Comparison of ENCODE assay signal across 22 cellular contexts in the genomic region with DNA sequence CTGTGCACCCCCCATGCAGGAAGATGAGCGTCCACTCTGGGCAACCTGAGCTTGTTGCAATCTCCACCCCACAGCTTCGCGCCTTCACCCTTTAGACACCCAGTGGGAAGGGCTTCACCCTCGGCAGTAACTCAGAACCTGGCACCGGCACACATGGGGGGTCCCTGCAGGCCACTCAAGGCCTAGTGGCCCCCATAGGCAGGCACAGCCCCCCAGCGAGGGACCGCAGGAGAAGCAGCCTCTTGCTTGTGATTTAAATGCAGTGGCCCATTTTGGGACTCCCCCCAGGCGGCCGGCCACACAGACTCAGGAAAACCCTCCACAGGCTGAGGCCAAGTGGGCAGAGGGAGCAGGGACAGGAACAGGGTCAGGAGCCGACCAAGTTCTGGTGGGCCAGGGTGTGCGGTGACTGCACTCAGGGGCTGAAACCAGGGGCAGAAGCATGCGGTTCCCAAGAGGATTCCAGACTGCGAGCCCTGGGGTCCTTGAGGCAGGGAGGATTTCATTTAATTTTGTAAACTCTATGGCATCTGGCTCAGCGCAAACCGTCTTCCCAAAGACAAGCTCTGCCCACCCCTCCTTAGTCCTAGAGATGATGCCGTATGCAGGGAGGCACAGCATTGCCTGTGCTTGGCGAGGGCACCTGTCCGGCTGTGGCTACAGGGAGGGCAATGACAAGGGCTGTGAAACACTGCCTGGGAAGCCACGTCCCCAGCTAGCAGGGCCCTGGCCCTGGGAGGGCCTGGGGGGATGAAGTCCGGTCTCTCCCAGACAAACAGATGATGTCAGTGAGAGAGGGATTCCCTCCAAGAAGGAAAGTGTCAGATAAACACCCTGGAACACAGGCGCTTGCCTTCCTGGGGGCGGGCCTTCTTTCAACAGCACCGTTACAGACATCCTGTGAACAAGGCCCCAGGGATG. TPM values are rescaled to one million over a fixed set of nuclear protein-coding genes. Genes with fewer than 3 reads are reported as not detected.
A peak's percentile ranks its signal among the peaks of the same experiment; 100 is the strongest.
DNase-seq lines count a peak whose midpoint lies in the region; ATAC-seq and TF ChIP-seq lines count a peak whose summit lies in the region.
"Had no signal": no experiment of that assay in that cellular context is flagged by ENCODE, and none has a peak within 500 bp of the region (broad histone marks: within the 10 kb centered on the region; RNA-seq: fewer than 3 reads in every experiment).

No MANE protein-coding gene starts in this region.

- peaks cover 4% of the 10 kb centered on the region for H3K27me3 Mint-ChIP-seq in endothelial cell (ENCODE audit: unreplicated experiment)
- H3K27me3 Mint-ChIP-seq: activated CD4-positive, alpha-beta T cell treated with anti-CD3 and anti-CD28 coated beads, Interleukin-2, amount 10 ng/mL, durations not matched to agents 7 days and 5 days had no signal

- no peak overlapping the region for H2BK12ac ChIP-seq in mesenchymal stem cell (ENCODE audit: low read length in 2 of 2)

- TF ChIP-seq CTCF in endothelial cell (IDR thresholded peaks at IDR 0.05; ENCODE audit: unreplicated experiment) = no peak
- TF ChIP-seq CTCF in gastrocnemius medialis (IDR thresholded peaks at IDR 0.05 in 4 of 5, conservative IDR thresholded peaks at IDR 0.05 in 1 of 5) = no peak

- H3K79me1 ChIP-seq in mesendoderm (ENCODE audit: low read length) = no peaks in the 10 kb centered on the region
- no peaks in the 10 kb centered on the region for H3K79me1 ChIP-seq in mesenchymal stem cell (replicated peaks; ENCODE audit: low read length, poor library complexity, severe bottlenecking)

- H3K14ac ChIP-seq in mesenchymal stem cell (ENCODE audit: low read length in 2 of 2) = no peak overlapping the region

- no CpG with 5 or more reads among the region's 23 CpGs for WGBS in mesendoderm (ENCODE audit: extremely low coverage, insufficient coverage, low lambda C conversion rate)
- 76% methylated on average over 20 of the region's 23 CpGs for WGBS in mesenchymal stem cell

- no peak overlapping the region for H2AFZ ChIP-seq in mesenchymal stem cell (ENCODE audit: low read depth, low read length)

- H2AK5ac ChIP-seq in mesendoderm (ENCODE audit: low read length) = no peak overlapping the region
- no peak overlapping the region for H2AK5ac ChIP-seq in mesenchymal stem cell (ENCODE audit: low read length, severe bottlenecking)

- H3K18ac ChIP-seq in mesendoderm (ENCODE audit: low read length) (no peak overlapping the region), mesenchymal stem cell (ENCODE audit: low read depth in 1 of 2, low read length in 2 of 2) (no peak overlapping the region)

- no peak overlapping the region for H4K5ac ChIP-seq in mesendoderm (ENCODE audit: low read length)

- no peak overlapping the region for H3K27ac Mint-ChIP-seq in endothelial cell (ENCODE audit: unreplicated experiment)
- H3K27ac Mint-ChIP-seq: activated CD4-positive, alpha-beta T cell treated with anti-CD3 and anti-CD28 coated beads, Interleukin-2, amount 10 ng/mL, durations not matched to agents 7 days and 5 days; activated naive CD4-positive, alpha-beta T cell treated with anti-CD3 and anti-CD28 coated beads for 36 hours had no signal

- no peak for TF ChIP-seq POLR2A in gastrocnemius medialis (IDR thresholded peaks at IDR 0.05)

- no peak overlapping the region for H4K91ac ChIP-seq in mesenchymal stem cell (ENCODE audit: low read length)

- H3K4me2 ChIP-seq in mesendoderm (ENCODE audit: low read length) (no peak overlapping the region), mesenchymal stem cell (ENCODE audit: low read length, poor library complexity, severe bottlenecking) (no peak overlapping the region)

- H3K9me3 Mint-ChIP-seq in endothelial cell (ENCODE audit: unreplicated experiment) = no peaks in the 10 kb centered on the region
- H3K9me3 Mint-ChIP-seq: activated CD4-positive, alpha-beta T cell treated with anti-CD3 and anti-CD28 coated beads, Interleukin-2, amount 10 ng/mL, durations not matched to agents 7 days and 5 days; activated naive CD4-positive, alpha-beta T cell treated with anti-CD3 and anti-CD28 coated beads for 36 hours had no signal

- intact Hi-C loops in gastrocnemius medialis (cut with DNase I; ENCODE audit: low total_unique reads) = no loop called here

- H2BK120ac ChIP-seq in mesendoderm (ENCODE audit: low read depth, low read length) (no peak overlapping the region), mesenchymal stem cell (ENCODE audit: low read depth, low read length) (no peak overlapping the region)

- H3K36me3 Mint-ChIP-seq in endothelial cell (ENCODE audit: low read depth, unreplicated experiment) = no peaks in the 10 kb centered on the region

- no peak overlapping the region for H2BK5ac ChIP-seq in mesendoderm (ENCODE audit: low read length)
- H2BK5ac ChIP-seq in mesenchymal stem cell (ENCODE audit: low read depth, low read length, poor library complexity, severe bottlenecking) = no peak overlapping the region

- no peaks in the 10 kb centered on the region for H3K36me3 ChIP-seq in mesendoderm (ENCODE audit: control insufficient read depth, insufficient read depth, low read length)
- H3K36me3 ChIP-seq in mesenchymal stem cell (ENCODE audit: control insufficient read depth in 1 of 2, insufficient read depth in 2 of 2, low read depth in 1 of 2, low read length in 2 of 2) = no peaks in the 10 kb centered on the region
- no peaks in the 10 kb centered on the region for H3K36me3 ChIP-seq in gastrocnemius medialis
- H3K36me3 ChIP-seq: ascending aorta, lower lobe of right lung had no signal

- in situ Hi-C loops in gastrocnemius medialis (cut with MboI; ENCODE audit: low sequenced_read_pairs in 4 of 4) = no loop called here

- H3K4ac ChIP-seq in mesendoderm (ENCODE audit: low read depth, low read length) = no peak overlapping the region
- H3K4ac ChIP-seq in mesenchymal stem cell (ENCODE audit: low read depth in 1 of 2, low read length in 2 of 2) = no peak overlapping the region

- H3K23ac ChIP-seq in mesendoderm (ENCODE audit: low read length) = no peak overlapping the region
- H3K23ac ChIP-seq in mesenchymal stem cell (ENCODE audit: low read length in 2 of 2) = no peak overlapping the region

- no peaks in the 10 kb centered on the region for H3K79me2 ChIP-seq in mesendoderm (ENCODE audit: control insufficient read depth, insufficient read depth, low read length)

- H3K4me3 ChIP-seq in mesendoderm (ENCODE audit: low read length) (no peak overlapping the region), mesenchymal stem cell (ENCODE audit: insufficient read depth in 1 of 2, low read depth in 1 of 2, low read length in 2 of 2) (no peak overlapping the region), gastrocnemius medialis (no peak overlapping the region)
- H3K4me3 ChIP-seq: ascending aorta, lower lobe of right lung, skin epidermis had no signal

- no peak overlapping the region for H4K8ac ChIP-seq in mesendoderm (ENCODE audit: low read depth, low read length)
- H4K8ac ChIP-seq in mesenchymal stem cell (ENCODE audit: low read length) = no peak overlapping the region

- H3K56ac ChIP-seq in mesendoderm (ENCODE audit: low read length) = no peak overlapping the region

- H3K9me3 ChIP-seq in mesenchymal stem cell (ENCODE audit: control insufficient read depth, low read length) (no peaks in the 10 kb centered on the region), gastrocnemius medialis (no peaks in the 10 kb centered on the region)
- H3K9me3 ChIP-seq: ascending aorta, Caco-2, lower lobe of right lung had no signal

- H2BK15ac ChIP-seq in mesendoderm (replicated peaks; ENCODE audit: low read depth) = no peak overlapping the region
- H2BK15ac ChIP-seq in mesenchymal stem cell (ENCODE audit: low read depth, poor library complexity, severe bottlenecking) = no peak overlapping the region

- DNase-seq in Daoy (ENCODE audit: low read depth) (peak; percentile 61), HuH-7 (ENCODE audit: low spot score) (peak; percentile 49), endothelial cell (ENCODE audit: low spot score) (peak; percentile 51), mesendoderm (peak; percentile 83), mesenchymal stem cell (no peak), gastrocnemius medialis (no peak), NCI-H226 (no peak)
- DNase-seq: activated CD4-positive, alpha-beta T cell treated with anti-CD3 and anti-CD28 coated beads, Interleukin-2, amount 10 ng/mL, durations not matched to agents 7 days and 5 days; activated naive CD4-positive, alpha-beta T cell treated with anti-CD3 and anti-CD28 coated beads for 36 hours; Caco-2; cortex of kidney; lower lobe of right lung; NCI-H1092; NCI-H446 treated with DMSO at 0.1 percent for 48 hours; stimulated activated CD4-positive, alpha-beta T cell treated with anti-CD3 and anti-CD28 coated beads, Interleukin-4, amount 100 ng/mL, for 24 hours had no signal

- H3K27ac ChIP-seq in mesendoderm (ENCODE audit: low read depth, low read length) = no peak overlapping the region
- no peak overlapping the region for H3K27ac ChIP-seq in mesenchymal stem cell (ENCODE audit: low read length, poor library complexity, severe bottlenecking)
- no peak overlapping the region for H3K27ac ChIP-seq in gastrocnemius medialis
- H3K27ac ChIP-seq: ascending aorta, lower lobe of right lung, RWPE1, skin epidermis had no signal

- H3K4me1 Mint-ChIP-seq in endothelial cell (ENCODE audit: unreplicated experiment) = peaks cover 30% of the 10 kb centered on the region

- H3K4me3 Mint-ChIP-seq in endothelial cell (ENCODE audit: unreplicated experiment) = no peak overlapping the region
- H3K4me3 Mint-ChIP-seq: activated CD4-positive, alpha-beta T cell treated with anti-CD3 and anti-CD28 coated beads, Interleukin-2, amount 10 ng/mL, durations not matched to agents 7 days and 5 days; activated naive CD4-positive, alpha-beta T cell treated with anti-CD3 and anti-CD28 coated beads for 36 hours had no signal

- no peak for ATAC-seq in gastrocnemius medialis
- ATAC-seq: HCT116, lower lobe of right lung had no signal

- H3K9ac ChIP-seq in mesendoderm (ENCODE audit: low read length) (no peak overlapping the region), mesenchymal stem cell (ENCODE audit: low read length) (no peak overlapping the region)

- H3K27me3 ChIP-seq in mesendoderm (ENCODE audit: insufficient read depth, low read length, poor library complexity) (no peaks in the 10 kb centered on the region), mesenchymal stem cell (ENCODE audit: control insufficient read depth in 1 of 2, insufficient read depth in 1 of 2, low read length in 2 of 2) (peaks cover 15 to 29% of the 10 kb centered on the region in 2 experiments), gastrocnemius medialis (no peaks in the 10 kb centered on the region)
- H3K27me3 ChIP-seq: ascending aorta had no signal

- no peaks in the 10 kb centered on the region for H3K4me1 ChIP-seq in mesendoderm (ENCODE audit: control insufficient read depth, low read depth, low read length)
- H3K4me1 ChIP-seq in mesenchymal stem cell (ENCODE audit: control insufficient read depth, insufficient read depth, low read depth, low read length) = no peaks in the 10 kb centered on the region
- no peaks in the 10 kb centered on the region for H3K4me1 ChIP-seq in gastrocnemius medialis
- H3K4me1 ChIP-seq: ascending aorta, lower lobe of right lung had no signal

RNA-seq across cellular contexts. Expression of a gene that starts 52.9 kb away (rescaled TPM):
- not detected in 2 replicates for total RNA-seq in Daoy (2014; rRNA removed; shearing (Covaris generic))
- total RNA-seq in endothelial cell (ENCODE audit: unreplicated experiment) (not detected), gastrocnemius medialis (not detected)
- polyA plus RNA-seq in mesendoderm (2013, experiment 1 of 2) = not detected
- polyA plus RNA-seq in mesendoderm (2013, experiment 2 of 2) = 0.03 TPM
- polyA plus RNA-seq in mesenchymal stem cell (2013, experiment 1 of 2) = not detected
- not detected for polyA plus RNA-seq in mesenchymal stem cell (2013, experiment 2 of 2)
- total RNA-seq: activated CD4-positive, alpha-beta T cell treated with anti-CD3 and anti-CD28 coated beads, Interleukin-2, amount 10 ng/mL, durations not matched to agents 7 days and 5 days; activated naive CD4-positive, alpha-beta T cell treated with anti-CD3 and anti-CD28 coated beads for 36 hours; ascending aorta; Caco-2; G401; lower lobe of right lung; myocyte; osteocyte had no signal

Comparison
In these comparisons a context has a peak if more than half of its experiments do, and no peak if none do; other contexts are left out.
1. DNase-seq: peak in Daoy (single experiment), HuH-7 (single experiment), endothelial cell (single experiment) and mesendoderm (single experiment); none in mesenchymal stem cell (single experiment), gastrocnemius medialis (0 of 2) and NCI-H226 (single experiment).